Comparison of ENCODE assay signal across 9 cellular contexts in genomic region chr6:139531148-139531547, GRCh38.
DNase-seq lines count a peak whose midpoint lies in the region; ATAC-seq, FAIRE-seq and TF ChIP-seq lines count a peak whose summit lies in the region.
"Had no signal": no experiment of that assay in that cellular context is flagged by ENCODE, and none has a peak within 500 bp of the region (broad histone marks: within the 10 kb centered on the region; RNA-seq: fewer than 3 reads in every experiment).

No MANE protein-coding gene starts in this region.

- H3K9me3 ChIP-seq in OCI-LY3 (ENCODE audit: insufficient read depth, low read length) (no peaks in the 10 kb centered on the region), adipocyte (ENCODE audit: control insufficient read depth, low read length) (no peaks in the 10 kb centered on the region), neuronal stem cell (replicated peaks in 1 of 2; ENCODE audit: control insufficient read depth in 2 of 2, insufficient read depth in 1 of 2, low read depth in 1 of 2, low read length in 2 of 2) (peaks cover 0 to 2% of the 10 kb centered on the region in 2 donors), HepG2 (ENCODE audit: low read length) (no peaks in the 10 kb centered on the region)

- FAIRE-seq in HepG2 (lab: Jason Lieb, UNC) (no peak), D721Med (lab: Jason Lieb, UNC) (no peak)
- FAIRE-seq: keratinocyte had no signal

- DNase-seq in adipocyte (ENCODE audit: low read depth) = peak; percentile 48
- DNase-seq in neuronal stem cell (ENCODE audit: low spot score) = no peak
- DNase-seq in HepG2 (ENCODE audit: low spot score) = no peak
- DNase-seq in D721Med (ENCODE audit: insufficient read length, low spot score) = no peak

- no peak overlapping the region for H2BK5ac ChIP-seq in neuronal stem cell (ENCODE audit: low read length)

- intact Hi-C loops in HepG2 (cut with micrococcal nuclease; ENCODE audit: unreplicated experiment) = no loop called here

- H3K36me3 ChIP-seq in OCI-LY3 (replicated peaks; ENCODE audit: low read depth, low read length) (no peaks in the 10 kb centered on the region), adipocyte (ENCODE audit: control insufficient read depth, insufficient read depth, low read length, severe bottlenecking) (no peaks in the 10 kb centered on the region), neuronal stem cell (replicated peaks in 1 of 2; ENCODE audit: control insufficient read depth in 2 of 2, insufficient read depth in 2 of 2, low read length in 2 of 2) (no peaks in the 10 kb centered on the region), HepG2 (replicated peaks in 1 of 2; ENCODE audit: control insufficient read depth in 1 of 2, insufficient read depth in 2 of 2, low read length in 2 of 2) (no peaks in the 10 kb centered on the region)

- no peak overlapping the region for H2BK12ac ChIP-seq in neuronal stem cell (ENCODE audit: low read length)

- peak overlapping the region; percentile 88 for H2AFZ ChIP-seq in OCI-LY3 (ENCODE audit: low read depth, low read length)
- peak overlapping the region; percentile 70 for H2AFZ ChIP-seq in neuronal stem cell (ENCODE audit: low read length)
- no peak overlapping the region for H2AFZ ChIP-seq in HepG2 (ENCODE audit: low read length)

- H3K27ac ChIP-seq in OCI-LY3 (ENCODE audit: low read length) (no peak overlapping the region), neuronal stem cell (replicated peaks; ENCODE audit: low read length) (no peak overlapping the region), HepG2 (ENCODE audit: extremely low read length, insufficient read depth, low read length) (no peak overlapping the region)

- H4K91ac ChIP-seq in neuronal stem cell (ENCODE audit: low read depth, low read length, poor library complexity) = no peak overlapping the region

- no peak overlapping the region for H4K8ac ChIP-seq in neuronal stem cell (ENCODE audit: low read depth, low read length)

- no peak overlapping the region for H3K18ac ChIP-seq in neuronal stem cell (ENCODE audit: low read length)

- H3K4me1 ChIP-seq in OCI-LY3 (ENCODE audit: low read length) = peaks cover 15% of the 10 kb centered on the region
- H3K4me1 ChIP-seq in adipocyte (ENCODE audit: control insufficient read depth, insufficient read depth, low read length) = peaks cover 32% of the 10 kb centered on the region
- H3K4me1 ChIP-seq in neuronal stem cell (ENCODE audit: control insufficient read depth in 2 of 2, insufficient read depth in 1 of 2, low read depth in 1 of 2, low read length in 2 of 2) = peaks cover 3 to 7% of the 10 kb centered on the region in 2 donors
- peaks cover 30% of the 10 kb centered on the region for H3K4me1 ChIP-seq in HepG2 (ENCODE audit: insufficient read depth, low read length)

- no peak overlapping the region for H3K4ac ChIP-seq in neuronal stem cell (ENCODE audit: low read length)

- H3K9ac ChIP-seq in OCI-LY3 (ENCODE audit: low read length) (peak overlapping the region; percentile 39), adipocyte (ENCODE audit: low read length) (peak overlapping the region; percentile 43), neuronal stem cell (ENCODE audit: low read depth, low read length, poor library complexity) (no peak overlapping the region), HepG2 (ENCODE audit: insufficient read depth, low read depth, low read length) (no peak overlapping the region)

- no peak overlapping the region for H3K23ac ChIP-seq in neuronal stem cell (ENCODE audit: low read depth, low read length, poor library complexity)

- H2BK15ac ChIP-seq in neuronal stem cell (ENCODE audit: low read length) = no peak overlapping the region

- H4K20me1 ChIP-seq in OCI-LY3 (ENCODE audit: insufficient read depth, low read length) (no peaks in the 10 kb centered on the region), HepG2 (ENCODE audit: insufficient read depth, low read length) (no peaks in the 10 kb centered on the region)

- POLR2A ChIA-PET in HepG2 (lab: Yijun Ruan, JAX) = no interaction called here

- no peak for TF ChIP-seq POLR2A in HepG2 (IDR thresholded peaks at IDR 0.05; ENCODE audit: insufficient read depth in 1 of 2, low read depth in 2 of 2, low read length in 2 of 2)

- no peaks in the 10 kb centered on the region for H3K79me1 ChIP-seq in neuronal stem cell (ENCODE audit: low read depth, low read length)

- H2BK120ac ChIP-seq in neuronal stem cell (ENCODE audit: low read depth, low read length) = no peak overlapping the region

- peak overlapping the region; percentile 41 for H3K4me3 ChIP-seq in OCI-LY3 (ENCODE audit: low read length)
- no peak overlapping the region for H3K4me3 ChIP-seq in adipocyte (ENCODE audit: low read length)
- no peak overlapping the region for H3K4me3 ChIP-seq in neuronal stem cell (ENCODE audit: low read length in 2 of 2)
- H3K4me3 ChIP-seq in HepG2 (replicated peaks in 1 of 3; ENCODE audit: insufficient read depth in 1 of 3, low read depth in 2 of 3, low read length in 3 of 3) = no peak overlapping the region

- TF ChIP-seq EP300 in HepG2 (IDR thresholded peaks at IDR 0.05; ENCODE audit: low read depth in 2 of 2, low read length in 2 of 2) = no peak
- TF ChIP-seq EP300 in HepG2 (CRISPR knock-in tag; IDR thresholded peaks at IDR 0.05; ENCODE audit: borderline replicate concordance) = no peak

- H3K79me2 ChIP-seq in OCI-LY3 (ENCODE audit: low read length) (no peaks in the 10 kb centered on the region), HepG2 (ENCODE audit: insufficient read depth, low read length) (no peaks in the 10 kb centered on the region)

- in situ Hi-C loops in HepG2 (cut with HindIII; ENCODE audit: extremely low pct_ligation_motif_present, low pct_unique_long_range_greater_than_20kb) = no loop called here

- no CpG with 5 or more reads among the region's 6 CpGs for WGBS in neuronal stem cell (ENCODE audit: extremely low coverage in 2 of 2, insufficient read length in 2 of 2, insufficient replicate concordance in 1 of 2), 2 donors
- 68% methylated on average over 6 of the region's 6 CpGs for WGBS in HepG2 (ENCODE audit: low lambda C conversion rate)

- peak; percentile 82 for ATAC-seq in GM18867 (IDR thresholded peaks at IDR 0.05; ENCODE audit: unreplicated experiment)
- ATAC-seq in HG02798 (IDR thresholded peaks at IDR 0.05; ENCODE audit: poor library complexity, unreplicated experiment) = no peak
- no peak for ATAC-seq in HG02852 (IDR thresholded peaks at IDR 0.05; ENCODE audit: unreplicated experiment)
- no peak for ATAC-seq in HepG2

- TF ChIP-seq RAD21 in HepG2 (CRISPR knock-in tag; IDR thresholded peaks at IDR 0.05) = no peak

- no peaks in the 10 kb centered on the region for H3K27me3 ChIP-seq in OCI-LY3 (ENCODE audit: low read depth, low read length)
- no peaks in the 10 kb centered on the region for H3K27me3 ChIP-seq in adipocyte (replicated peaks; ENCODE audit: control insufficient read depth, insufficient read depth, low read length)
- H3K27me3 ChIP-seq in neuronal stem cell (ENCODE audit: control insufficient read depth in 3 of 3, insufficient read depth in 3 of 3, low read depth in 1 of 3, low read length in 3 of 3) = no peaks in the 10 kb centered on the region
- H3K27me3 ChIP-seq in HepG2 (ENCODE audit: control insufficient read depth in 1 of 2, insufficient read depth in 2 of 2, low read length in 2 of 2) = no peaks in the 10 kb centered on the region; a peak in 1 of 5 replicates

- TF ChIP-seq CTCF in OCI-LY3 (IDR thresholded peaks at IDR 0.05; ENCODE audit: low read depth, low read length) (no peak), HepG2 (CRISPR knock-in tag; IDR thresholded peaks at IDR 0.05) (no peak), D721Med (IDR thresholded peaks at IDR 0.05; ENCODE audit: insufficient read depth, missing control alignments) (no peak)

- no peak overlapping the region for H2AK5ac ChIP-seq in neuronal stem cell (ENCODE audit: low read depth, low read length)

- H3K14ac ChIP-seq in neuronal stem cell (ENCODE audit: low read length) = no peak overlapping the region

- CTCF ChIA-PET in HepG2 (lab: Yijun Ruan, JAX; ENCODE audit: low intra/inter-chr PET ratio, low total read pairs) = no interaction called here

- no TSS peak for BruUV-seq in HepG2 (replicated peaks; lab: Mats Ljungman, UMichigan)

- peak overlapping the region; percentile 58 for H3K4me2 ChIP-seq in OCI-LY3 (ENCODE audit: low read length)
- no peak overlapping the region for H3K4me2 ChIP-seq in neuronal stem cell (ENCODE audit: insufficient read depth, low read length, poor library complexity, severe bottlenecking)
- H3K4me2 ChIP-seq in HepG2 (ENCODE audit: low read depth, low read length) = no peak overlapping the region

TF ChIP-seq in HepG2, 621 proteins besides CTCF, POLR2A, EP300 and RAD21 (continues in another document):
- TF ChIP-seq RBFOX2 (IDR thresholded peaks at IDR 0.05; ENCODE audit: low read depth, low read length) (no peak), ZNF674 (CRISPR knock-in tag; IDR thresholded peaks at IDR 0.05; ENCODE audit: low read depth) (no peak), NFATC3 (CRISPR knock-in tag; IDR thresholded peaks at IDR 0.05) (no peak), ZFP36 (IDR thresholded peaks at IDR 0.05; ENCODE audit: borderline replicate concordance, low read depth, low read length, partially characterized antibody) (no peak), MLX (CRISPR knock-in tag; IDR thresholded peaks at IDR 0.05) (no peak), SP1 (IDR thresholded peaks at IDR 0.05) (no peak), SP1 (CRISPR knock-in tag; IDR thresholded peaks at IDR 0.05) (no peak), TFAP4 (IDR thresholded peaks at IDR 0.05; ENCODE audit: borderline replicate concordance, low read depth) (no peak), ZNF446 (CRISPR knock-in tag; IDR thresholded peaks at IDR 0.05) (no peak), ZNF839 (CRISPR knock-in tag; IDR thresholded peaks at IDR 0.05; ENCODE audit: borderline replicate concordance) (no peak), NR2F6 (IDR thresholded peaks at IDR 0.05) (no peak), NR2F6 (CRISPR knock-in tag; IDR thresholded peaks at IDR 0.05) (no peak), ZNF180 (CRISPR knock-in tag; IDR thresholded peaks at IDR 0.05; ENCODE audit: borderline replicate concordance, low read depth) (no peak), ATF7-NPFF (CRISPR knock-in tag; IDR thresholded peaks at IDR 0.05; ENCODE audit: low read depth) (no peak)

Comparison
In these comparisons a context has a peak if more than half of its experiments do, and no peak if none do; other contexts are left out.
1. H3K9ac ChIP-seq: peak in OCI-LY3 (single experiment) and adipocyte (single experiment); none in neuronal stem cell (single experiment) and HepG2 (single experiment).